8 cellular contexts compared by ENCODE assay signal in the genomic region with DNA sequence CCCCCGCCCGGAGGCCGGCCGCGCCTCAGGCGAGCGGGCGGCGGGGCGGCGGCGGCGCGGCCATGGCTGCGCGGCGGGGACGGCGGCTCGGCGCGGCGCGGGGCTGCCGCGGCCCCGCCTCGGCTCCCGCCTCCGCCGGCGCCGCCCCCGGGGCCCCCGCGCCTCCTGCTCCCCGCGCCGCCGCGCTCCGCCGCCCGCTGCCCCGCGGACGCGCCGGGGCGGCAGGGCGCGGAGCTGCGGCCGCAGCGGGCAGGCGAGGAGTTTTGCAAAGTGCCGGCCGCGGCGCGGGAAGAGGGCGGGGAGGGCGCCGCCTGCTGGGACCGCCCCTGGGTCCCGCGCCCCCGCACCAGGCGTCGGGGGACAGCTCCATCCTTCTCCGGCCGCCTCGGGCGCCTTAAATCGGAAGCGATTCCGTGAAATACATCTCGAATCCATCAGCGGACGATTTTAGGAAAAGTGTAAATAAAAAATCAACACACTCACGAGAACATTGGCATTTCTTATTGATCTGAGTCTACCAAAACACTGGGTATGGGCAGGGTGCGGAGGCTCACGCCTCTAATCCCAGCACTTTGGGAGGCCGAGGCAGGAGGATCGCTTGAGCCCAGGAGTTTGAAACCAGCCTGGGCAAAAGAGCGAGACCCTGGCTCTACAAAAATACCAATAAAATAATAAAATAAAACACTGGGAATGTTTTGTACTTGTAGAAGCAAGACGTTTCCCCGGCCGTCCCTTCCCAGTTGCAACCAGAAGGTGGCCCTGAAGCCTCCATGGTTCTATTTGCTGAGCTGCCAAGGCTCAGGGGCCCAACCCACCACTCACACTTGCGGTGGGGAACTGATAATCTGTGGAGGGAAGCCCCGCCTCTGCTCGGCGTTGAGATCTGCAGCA.
DNase-seq lines count a peak whose midpoint lies in the region; ATAC-seq and TF ChIP-seq lines count a peak whose summit lies in the region.

No MANE protein-coding gene starts in this region.

- no peaks in the 10 kb centered on the region for H3K9me2 ChIP-seq in Karpas-422 (replicated peaks; ENCODE audit: insufficient read depth, low read length)

- ATAC-seq in HG02870 (IDR thresholded peaks at IDR 0.05; ENCODE audit: unreplicated experiment) = no peak
- ATAC-seq in GM21367 (IDR thresholded peaks at IDR 0.05; ENCODE audit: unreplicated experiment) = no peak

- H2AFZ ChIP-seq in Karpas-422 (ENCODE audit: low read length) = no peak overlapping the region

- H3K27ac ChIP-seq in Karpas-422 (ENCODE audit: low read length) = no peak overlapping the region

- no peak overlapping the region for H3K4me3 ChIP-seq in Karpas-422 (ENCODE audit: low read length)

- H3K36me3 ChIP-seq in Karpas-422 (ENCODE audit: insufficient read depth, low read length) = peaks cover 20% of the 10 kb centered on the region

- H3K27ac Mint-ChIP-seq in type B pancreatic cell = no peak overlapping the region

- H4K20me1 ChIP-seq in Karpas-422 (ENCODE audit: insufficient read depth, low read depth, low read length) = peaks cover 12% of the 10 kb centered on the region; the same call in 1 of the 2 replicates

- DNase-seq in ELF-1 (ENCODE audit: low read depth, low spot score) (peak; percentile 57), Karpas-422 (peak; percentile 51), astrocyte of the hippocampus (ENCODE audit: low read depth, low spot score) (peak; percentile 57), left kidney (ENCODE audit: low read depth, low spot score) (peak; percentile 60), type B pancreatic cell (ENCODE audit: extremely low spot score, unreplicated experiment) (no peak), ACHN (no peak)

- H3K27me3 Mint-ChIP-seq in type B pancreatic cell = peaks cover 48% of the 10 kb centered on the region

- H3K9me3 Mint-ChIP-seq in type B pancreatic cell = peaks cover 11% of the 10 kb centered on the region

- no peaks in the 10 kb centered on the region for H3K27me3 ChIP-seq in Karpas-422 (ENCODE audit: low read length)

- H3K79me2 ChIP-seq in Karpas-422 (ENCODE audit: low read length) = peaks cover 22% of the 10 kb centered on the region

- peaks cover 11% of the 10 kb centered on the region for H3K4me1 ChIP-seq in Karpas-422 (ENCODE audit: low read length)

- in situ Hi-C loops in ACHN (cut with HindIII; ENCODE audit: low pct_ligation_motif_present, low pct_unique_long_range_greater_than_20kb, low sequenced_read_pairs) = no loop called here

- TF ChIP-seq CTCF in type B pancreatic cell (conservative IDR thresholded peaks at IDR 0.05) = peak; percentile 67

- H3K9me3 ChIP-seq in Karpas-422 (ENCODE audit: low read length) = peaks cover 10% of the 10 kb centered on the region

- peaks cover 11% of the 10 kb centered on the region for H3K4me1 Mint-ChIP-seq in type B pancreatic cell (ENCODE audit: unreplicated experiment)

- no peak overlapping the region for H3K4me2 ChIP-seq in Karpas-422 (ENCODE audit: low read depth, low read length, poor library complexity, severe bottlenecking)

- H3K9ac ChIP-seq in Karpas-422 (ENCODE audit: low read length) = no peak overlapping the region

- peak overlapping the region; percentile 81 for H3K4me3 Mint-ChIP-seq in type B pancreatic cell

- H3K36me3 Mint-ChIP-seq in type B pancreatic cell = no peaks in the 10 kb centered on the region

Comparison
In these comparisons a context has a peak if more than half of its experiments do, and no peak if none do; other contexts are left out.
1. DNase-seq: peak in ELF-1 (single experiment), Karpas-422 (single experiment), astrocyte of the hippocampus (single experiment) and left kidney (single experiment); none in type B pancreatic cell (single experiment) and ACHN (single experiment).